8 cellular contexts compared by ENCODE assay signal in genomic region chr10:45971742-45972105, GRCh38. TPM values are rescaled to one million over a fixed set of nuclear protein-coding genes. Genes with fewer than 3 reads are reported as not detected.
A peak's percentile ranks its signal among the peaks of the same experiment; 100 is the strongest.
DNase-seq lines count a peak whose midpoint lies in the region; ATAC-seq, FAIRE-seq and TF ChIP-seq lines count a peak whose summit lies in the region.
"Not testable (repeated sequence)": the region's sequence is repeated elsewhere in the genome, so short reads cannot be mapped to it uniquely, and the experiment has no call there.

No MANE protein-coding gene starts in this region.

- peak overlapping the region; percentile 77 for H3K27ac ChIP-seq in HUES6 (ENCODE audit: low read depth, low read length)
- peak overlapping the region in 28 of 59 donors; percentile 43 to 85 (median 62) for H3K27ac ChIP-seq in dorsolateral prefrontal cortex
- H3K27ac ChIP-seq in kidney (ENCODE audit: low read depth in 2 of 2, low read length in 2 of 2): not testable (repeated sequence)
- peak overlapping the region; percentile 81 for H3K27ac ChIP-seq in psoas muscle

- ATAC-seq in GM18867 (IDR thresholded peaks at IDR 0.05; ENCODE audit: unreplicated experiment) (peak; percentile 36), HG02571 (IDR thresholded peaks at IDR 0.05; ENCODE audit: unreplicated experiment) (peak; percentile 33), activated B cell treated with CpG ODN at 0.5 μM for 24 hours (ENCODE audit: low read depth) (peak; percentile 26), psoas muscle (peak in 3 of 4 donors; percentile 43 to 63 (median 51))

- not testable (repeated sequence) for H3K27me3 ChIP-seq in HUES6 (ENCODE audit: control insufficient read depth, insufficient read depth, low read length); dorsolateral prefrontal cortex; psoas muscle (ENCODE audit: insufficient read depth in 3 of 3, low read length in 2 of 3)

- DNase-seq in ACHN (peak; percentile 25), psoas muscle (peak in 1 of 2 donors; percentile 50)
- DNase-seq in activated B cell treated with CpG ODN at 0.5 μM for 24 hours, dorsolateral prefrontal cortex, kidney: not testable (repeated sequence)

- H3K9me3 ChIP-seq in HUES6 (ENCODE audit: control insufficient read depth, insufficient read depth, low read depth, low read length); kidney (ENCODE audit: control insufficient read depth in 1 of 2, low read length in 2 of 2); psoas muscle: not testable (repeated sequence)

- FAIRE-seq in kidney (lab: Jason Lieb, UNC): not testable (repeated sequence)

- H3K27me3 Mint-ChIP-seq in activated B cell treated with CpG ODN at 0.5 μM for 24 hours: not testable (repeated sequence)

- in situ Hi-C loops in ACHN (cut with HindIII; ENCODE audit: low pct_ligation_motif_present, low pct_unique_long_range_greater_than_20kb, low sequenced_read_pairs): not testable (repeated sequence)

- H3K9ac ChIP-seq in HUES6 (ENCODE audit: low read length): peak overlapping the region; percentile 85
- peak overlapping the region; percentile 46 to 60 for H3K9ac ChIP-seq in kidney (ENCODE audit: low read length in 2 of 2)

- 0% methylated on average over 8 to 25 of the region's 25 CpGs for WGBS in psoas muscle, 3 donors

- CTCF ChIA-PET in activated B cell treated with CpG ODN at 0.5 μM for 24 hours (lab: Charles Lee): not testable (repeated sequence)

- POLR2A ChIA-PET in activated B cell treated with CpG ODN at 0.5 μM for 24 hours (lab: Charles Lee): not testable (repeated sequence)

- H3K4me3 ChIP-seq in HUES6 (ENCODE audit: low read depth, low read length) (peak overlapping the region; percentile 93), dorsolateral prefrontal cortex (peak overlapping the region; percentile 54 to 95 (median 83)), kidney (ENCODE audit: low read length in 2 of 2) (peak overlapping the region; percentile 89 to 90), psoas muscle (peak overlapping the region; percentile 85)

- not testable (repeated sequence) for H3K4me1 ChIP-seq in HUES6 (ENCODE audit: control insufficient read depth, insufficient read depth, low read length); kidney (ENCODE audit: control insufficient read depth in 1 of 2, insufficient read depth in 1 of 2, low read depth in 1 of 2, low read length in 2 of 2)
- peaks cover 20% of the 10 kb centered on the region for H3K4me1 ChIP-seq in psoas muscle

- H3K27ac Mint-ChIP-seq in activated B cell treated with CpG ODN at 0.5 μM for 24 hours: peak overlapping the region; percentile 70

- intact Hi-C loops in activated B cell treated with CpG ODN at 0.5 μM for 24 hours (cut with micrococcal nuclease): loop anchor here (1.0 to 5.0 kb wide), 3 partner anchors 51 to 509 kb away; partner anchors contain the start of gene NCOA4
- intact Hi-C loops in dorsolateral prefrontal cortex (cut with DNase I): loop anchor here in 1 of 2 donors (1.0 kb wide), 1 partner anchor 52 kb away; no protein-coding TSS in a partner anchor
- intact Hi-C loops in kidney (cut with DNase I); psoas muscle (cut with DNase I): not testable (repeated sequence)

- peaks cover 20% of the 10 kb centered on the region for H3K36me3 Mint-ChIP-seq in activated B cell treated with CpG ODN at 0.5 μM for 24 hours (ENCODE audit: low read depth)

- H3K9me3 Mint-ChIP-seq in activated B cell treated with CpG ODN at 0.5 μM for 24 hours: not testable (repeated sequence)

- not testable (repeated sequence) for H3K36me3 ChIP-seq in HUES6 (ENCODE audit: control insufficient read depth, insufficient read depth, low read length); kidney (ENCODE audit: control insufficient read depth in 1 of 2, insufficient read depth in 2 of 2, low read length in 2 of 2)
- H3K36me3 ChIP-seq in psoas muscle (ENCODE audit: insufficient read depth in 1 of 2, low read depth in 1 of 2): peaks cover 0 to 16% of the 10 kb centered on the region in 2 donors

- peak overlapping the region; percentile 100 for H3K4me3 Mint-ChIP-seq in activated B cell treated with CpG ODN at 0.5 μM for 24 hours

- not testable (repeated sequence) for TF ChIP-seq CTCF in activated B cell treated with CpG ODN at 0.5 μM for 24 hours (IDR thresholded peaks at IDR 0.05); dorsolateral prefrontal cortex (IDR thresholded peaks at IDR 0.05 in 54 of 56, conservative IDR thresholded peaks at IDR 0.05 in 2 of 56; ENCODE audit: low read depth in 1 of 56, partially characterized antibody in 56 of 56); kidney (IDR thresholded peaks at IDR 0.05; ENCODE audit: borderline replicate concordance, extremely low read depth, insufficient read depth); psoas muscle (IDR thresholded peaks at IDR 0.05)

- peaks cover 37% of the 10 kb centered on the region for H3K4me1 Mint-ChIP-seq in activated B cell treated with CpG ODN at 0.5 μM for 24 hours

RNA-seq across cellular contexts. Expression of gene TIMM23, which starts 0.6 kb away (rescaled TPM):
- total RNA-seq in activated B cell treated with CpG ODN at 0.5 μM for 24 hours (47.2 and 50.1 TPM in 2 replicates), dorsolateral prefrontal cortex (10 to 100 TPM; 25.8 to 66.8 (median 50.0) TPM), kidney (52.0 TPM), psoas muscle (100 to 1,000 TPM in 1 of 4 donors, 10 to 100 TPM in 3; 82.9 to 101 (median 90.2) TPM)
- polyA plus RNA-seq in kidney (ENCODE audit: insufficient read depth, low read depth, low replicate concordance) (107 TPM), psoas muscle (100 to 1,000 TPM; 118 to 134 (median 122) TPM)

RNA-seq across cellular contexts. Expression of gene NCOA4, which starts 58.7 kb away (rescaled TPM):
- total RNA-seq in activated B cell treated with CpG ODN at 0.5 μM for 24 hours (94.5 and 94.9 TPM in 2 replicates), dorsolateral prefrontal cortex (100 to 1,000 TPM in 37 of 120 experiments, 10 to 100 TPM in 83; 49.5 to 112 (median 96.7) TPM), kidney (133 TPM), psoas muscle (100 to 1,000 TPM; 129 to 165 (median 142) TPM)
- polyA plus RNA-seq in kidney (ENCODE audit: insufficient read depth, low read depth, low replicate concordance) (83.7 TPM), psoas muscle (100 to 1,000 TPM in 1 of 3 donors, 10 to 100 TPM in 2; 63.3 to 131 (median 75.2) TPM)
